Comparison of ENCODE assay signal across 9 cellular contexts in the genomic region with DNA sequence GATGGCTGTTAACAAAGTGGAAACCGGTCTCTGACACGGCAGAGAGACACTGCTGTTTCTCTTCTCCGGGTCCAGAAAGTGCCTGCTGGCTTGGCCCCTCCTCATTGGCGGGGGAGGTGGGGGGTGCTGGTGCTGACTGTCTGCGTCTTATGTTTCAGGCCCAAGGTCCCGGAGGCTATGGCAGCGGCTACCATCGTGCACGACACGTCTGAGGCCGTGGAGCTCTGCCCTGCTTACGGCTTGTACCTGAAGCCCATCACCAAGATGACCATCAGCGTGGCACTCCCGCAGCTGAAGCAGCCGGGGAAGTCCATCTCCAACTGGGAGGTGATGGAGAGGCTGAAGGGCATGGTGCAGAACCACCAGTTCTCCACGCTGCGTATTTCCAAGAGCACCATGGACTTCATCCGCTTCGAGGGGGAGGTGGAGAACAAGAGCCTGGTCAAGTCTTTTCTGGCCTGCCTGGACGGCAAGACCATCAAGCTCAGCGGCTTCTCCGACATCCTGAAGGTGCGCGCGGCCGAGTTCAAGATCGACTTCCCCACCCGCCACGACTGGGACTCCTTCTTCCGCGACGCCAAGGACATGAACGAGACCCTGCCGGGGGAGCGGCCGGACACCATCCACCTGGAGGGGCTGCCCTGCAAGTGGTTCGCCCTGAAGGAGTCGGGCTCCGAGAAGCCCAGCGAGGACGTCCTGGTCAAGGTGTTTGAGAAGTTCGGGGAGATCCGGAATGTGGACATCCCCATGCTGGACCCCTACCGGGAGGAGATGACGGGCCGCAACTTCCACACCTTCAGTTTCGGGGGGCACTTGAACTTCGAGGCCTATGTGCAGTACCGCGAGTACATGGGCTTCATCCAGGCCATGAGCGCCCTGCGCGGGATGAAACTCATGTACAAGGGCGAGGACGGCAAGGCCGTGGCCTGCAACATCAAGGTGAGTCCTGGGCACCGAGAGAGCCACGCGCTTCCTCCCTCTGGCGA. TPM values are rescaled to one million over a fixed set of nuclear protein-coding genes. Genes with fewer than 3 reads are reported as not detected.
A peak's percentile ranks its signal among the peaks of the same experiment; 100 is the strongest.
DNase-seq lines count a peak whose midpoint lies in the region; TF ChIP-seq lines count a peak whose summit lies in the region.
"Had no signal": no experiment of that assay in that cellular context is flagged by ENCODE, and none has a peak within 500 bp of the region (broad histone marks: within the 10 kb centered on the region; RNA-seq: fewer than 3 reads in every experiment).

No MANE protein-coding gene starts in this region.

- H3K36me3 ChIP-seq in SJSA1 (peaks cover 58% of the 10 kb centered on the region), esophagus muscularis mucosa (peaks cover 35 to 52% (median 51%) of the 10 kb centered on the region in 4 donors), trophoblast cell (ENCODE audit: control insufficient read depth in 1 of 2, insufficient read depth in 2 of 2, low read length in 2 of 2) (peaks cover 52 to 54% of the 10 kb centered on the region in 2 experiments)

- no peak overlapping the region for H3K9ac ChIP-seq in trophoblast cell (ENCODE audit: low read length)

- H4K91ac ChIP-seq in trophoblast cell (ENCODE audit: low read depth, low read length) = no peak overlapping the region

- no peak overlapping the region for H2BK12ac ChIP-seq in trophoblast cell (ENCODE audit: low read length)

- intact Hi-C loops in esophagus muscularis mucosa (cut with DNase I) = loop anchor here (5.0 to 10.0 kb wide), 2 partner anchors 141 to 901 kb away; a partner anchor contains a TSS

- no peak for TF ChIP-seq EP300 in esophagus muscularis mucosa (IDR thresholded peaks at IDR 0.05)

- DNase-seq in SJSA1 (ENCODE audit: low read depth in 1 of 2, low spot score in 2 of 2) (peak in 1 of 2 experiments; percentile 41), esophagus muscularis mucosa (ENCODE audit: extremely low spot score) (no peak), trophoblast cell (no peak), HUDEP-2 (lab: John Stamatoyannopoulos, UW; ENCODE audit: unreplicated experiment in 76 of 76) (no peak), GM10266 (ENCODE audit: extremely low spot score) (no peak), COLO829 (ENCODE audit: low spot score) (no peak), KBM-7 (no peak)
- DNase-seq: cerebellar nuclear complex had no signal

- H3K27me3 ChIP-seq in SJSA1 (replicated peaks) (no peaks in the 10 kb centered on the region), esophagus muscularis mucosa (no peaks in the 10 kb centered on the region), trophoblast cell (ENCODE audit: insufficient read depth, low read length) (no peaks in the 10 kb centered on the region)

- no peak overlapping the region for H4K8ac ChIP-seq in trophoblast cell (ENCODE audit: low read depth, low read length)

- H3K4me2 ChIP-seq in trophoblast cell (ENCODE audit: low read length) = peak overlapping the region; percentile 62

- TF ChIP-seq POLR2A in esophagus muscularis mucosa (IDR thresholded peaks at IDR 0.05; ENCODE audit: low read depth) = no peak

- peak overlapping the region; percentile 95 for H3K4ac ChIP-seq in trophoblast cell (ENCODE audit: low read depth, low read length)

- H3K9me3 ChIP-seq in SJSA1 (replicated peaks) = no peaks in the 10 kb centered on the region
- H3K9me3 ChIP-seq in esophagus muscularis mucosa = no peaks in the 10 kb centered on the region
- peaks cover 4% of the 10 kb centered on the region for H3K9me3 ChIP-seq in trophoblast cell (ENCODE audit: insufficient read depth, low read depth, low read length)

- peak overlapping the region; percentile 38 for H3K18ac ChIP-seq in trophoblast cell (ENCODE audit: low read length)

- no peak overlapping the region for H2AK5ac ChIP-seq in trophoblast cell (ENCODE audit: low read length)

- H4K12ac ChIP-seq in trophoblast cell (ENCODE audit: low read depth, low read length) = no peak overlapping the region

- no peak overlapping the region for H3K14ac ChIP-seq in trophoblast cell (ENCODE audit: low read length)

- no peak overlapping the region for H2AFZ ChIP-seq in trophoblast cell (ENCODE audit: insufficient read depth, low read length, poor library complexity)

- peaks cover 7% of the 10 kb centered on the region for H3K79me1 ChIP-seq in trophoblast cell (ENCODE audit: low read length)

- no peak overlapping the region for H3K23ac ChIP-seq in trophoblast cell (ENCODE audit: low read length)

- H3K4me1 ChIP-seq in SJSA1 (replicated peaks) = peaks cover 9% of the 10 kb centered on the region
- peaks cover 14 to 40% (median 30%) of the 10 kb centered on the region in 4 donors for H3K4me1 ChIP-seq in esophagus muscularis mucosa
- peaks cover 4 to 8% of the 10 kb centered on the region in 2 experiments for H3K4me1 ChIP-seq in trophoblast cell (ENCODE audit: control insufficient read depth in 1 of 2, insufficient read depth in 2 of 2, low read length in 2 of 2)

- H3K4me3 ChIP-seq in GM08714 (ENCODE audit: low read length) (peak overlapping the region; percentile 89; the same call in 1 of the 2 replicates), SJSA1 (peak overlapping the region; percentile 83), esophagus muscularis mucosa (peak overlapping the region; percentile 72 to 95 (median 91)), trophoblast cell (ENCODE audit: low read depth, low read length) (no peak overlapping the region)

- peaks cover 20% of the 10 kb centered on the region for H3K79me2 ChIP-seq in trophoblast cell (ENCODE audit: control insufficient read depth, insufficient read depth, low read length, poor library complexity)

- no peak overlapping the region for H2BK5ac ChIP-seq in trophoblast cell (ENCODE audit: low read depth, low read length, poor library complexity)

- H3K27ac ChIP-seq in SJSA1 (no peak overlapping the region), esophagus muscularis mucosa (replicated peaks in 1 of 4) (no peak overlapping the region), trophoblast cell (ENCODE audit: low read depth, low read length) (no peak overlapping the region)

- 90% methylated on average over 20 of the region's 60 CpGs for WGBS in esophagus muscularis mucosa
- WGBS in trophoblast cell (ENCODE audit: extremely low coverage, insufficient coverage, insufficient read length) = no CpG with 5 or more reads among the region's 60 CpGs

- no peak for TF ChIP-seq CTCF in esophagus muscularis mucosa (IDR thresholded peaks at IDR 0.05)
- TF ChIP-seq CTCF in GM10266 (IDR thresholded peaks at IDR 0.05; ENCODE audit: control insufficient read depth, insufficient read depth, low read depth, missing control alignments) = no peak

- no peak overlapping the region for H2BK120ac ChIP-seq in trophoblast cell (ENCODE audit: insufficient read depth, low read length, poor library complexity)

- in situ Hi-C loops in KBM-7 (cut with MboI; ENCODE audit: low pct_unique_long_range_greater_than_20kb, low sequenced_read_pairs) = no loop called here

RNA-seq across cellular contexts. Expression of a gene that starts 2.2 kb away (rescaled TPM):
- total RNA-seq in SJSA1 (2014; rRNA removed; shearing (Covaris generic)) = 26.9 and 38.0 TPM in 2 replicates
- total RNA-seq in esophagus muscularis mucosa = 10 to 100 TPM; 23.4 to 36.8 (median 31.0) TPM
- 62.7 and 64.0 TPM in 2 replicates for polyA plus RNA-seq in trophoblast cell (2013)

RNA-seq across cellular contexts. Expression of a gene that starts 21.3 kb away (rescaled TPM):
- total RNA-seq in SJSA1 (2014; rRNA removed; shearing (Covaris generic)) = not detected in 2 replicates
- under 1 TPM in 1 of 4 donors, not detected in 3; 0.32 TPM for total RNA-seq in esophagus muscularis mucosa
- polyA plus RNA-seq in trophoblast cell (2013) = 0.15 and 0.18 TPM in 2 replicates

RNA-seq across cellular contexts. Expression of a gene that starts 56.6 kb away (rescaled TPM):
- total RNA-seq in SJSA1 (2014; rRNA removed; shearing (Covaris generic)) = not detected in 2 replicates
- 1 to 10 TPM in 3 of 4 donors, under 1 TPM in 1; 0.63 to 3.1 (median 1.9) TPM for total RNA-seq in esophagus muscularis mucosa
- polyA plus RNA-seq in trophoblast cell (2013) = not detected in 2 replicates
